In the genomic region with DNA sequence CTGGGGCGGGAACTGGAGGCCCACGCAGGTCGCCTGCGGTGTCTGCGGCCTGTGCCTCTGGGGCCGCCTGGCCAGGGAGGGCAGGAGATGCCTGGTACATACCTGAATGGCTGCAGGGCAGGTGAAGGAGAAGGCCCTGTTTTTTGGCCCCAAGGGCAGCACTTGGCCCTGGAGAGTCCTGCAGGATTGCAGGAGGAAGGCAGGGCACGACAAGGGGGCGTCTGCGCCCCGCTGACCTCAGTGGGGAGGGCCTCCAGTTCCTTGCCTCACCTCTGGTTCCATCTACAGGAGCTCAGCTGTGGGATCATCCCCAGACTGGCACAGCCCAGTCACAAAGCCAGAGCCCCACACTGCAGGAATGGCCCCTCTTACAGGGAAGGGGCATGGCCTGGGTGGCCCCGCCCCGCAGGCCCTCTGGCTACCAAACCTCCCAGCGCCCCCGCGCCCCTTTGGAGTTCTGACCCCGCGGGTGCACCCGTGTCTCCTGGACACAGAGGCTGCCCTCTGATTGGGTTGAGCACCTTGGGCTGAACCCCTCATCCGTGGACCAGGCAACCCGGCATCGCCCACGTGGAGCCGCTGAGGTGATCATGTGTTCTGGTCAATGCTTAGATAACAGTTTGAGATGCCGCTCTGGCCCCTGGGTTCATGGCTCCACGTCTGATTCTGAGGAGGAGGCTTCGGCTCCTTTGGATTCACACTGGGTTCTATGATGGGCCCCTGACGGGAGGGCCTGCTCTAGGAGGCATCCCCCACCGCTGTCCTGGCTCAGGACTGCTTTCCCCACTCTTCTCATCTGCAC, we compare ENCODE assay signal across 1 cellular context.
TF ChIP-seq lines count a peak whose summit lies in the region.

No MANE protein-coding gene starts in this region.

TF ChIP-seq in GM23338, 12 proteins besides CTCF, POLR2A, EP300 and RAD21 (continued from another document):
- TF ChIP-seq, protein P1, sequence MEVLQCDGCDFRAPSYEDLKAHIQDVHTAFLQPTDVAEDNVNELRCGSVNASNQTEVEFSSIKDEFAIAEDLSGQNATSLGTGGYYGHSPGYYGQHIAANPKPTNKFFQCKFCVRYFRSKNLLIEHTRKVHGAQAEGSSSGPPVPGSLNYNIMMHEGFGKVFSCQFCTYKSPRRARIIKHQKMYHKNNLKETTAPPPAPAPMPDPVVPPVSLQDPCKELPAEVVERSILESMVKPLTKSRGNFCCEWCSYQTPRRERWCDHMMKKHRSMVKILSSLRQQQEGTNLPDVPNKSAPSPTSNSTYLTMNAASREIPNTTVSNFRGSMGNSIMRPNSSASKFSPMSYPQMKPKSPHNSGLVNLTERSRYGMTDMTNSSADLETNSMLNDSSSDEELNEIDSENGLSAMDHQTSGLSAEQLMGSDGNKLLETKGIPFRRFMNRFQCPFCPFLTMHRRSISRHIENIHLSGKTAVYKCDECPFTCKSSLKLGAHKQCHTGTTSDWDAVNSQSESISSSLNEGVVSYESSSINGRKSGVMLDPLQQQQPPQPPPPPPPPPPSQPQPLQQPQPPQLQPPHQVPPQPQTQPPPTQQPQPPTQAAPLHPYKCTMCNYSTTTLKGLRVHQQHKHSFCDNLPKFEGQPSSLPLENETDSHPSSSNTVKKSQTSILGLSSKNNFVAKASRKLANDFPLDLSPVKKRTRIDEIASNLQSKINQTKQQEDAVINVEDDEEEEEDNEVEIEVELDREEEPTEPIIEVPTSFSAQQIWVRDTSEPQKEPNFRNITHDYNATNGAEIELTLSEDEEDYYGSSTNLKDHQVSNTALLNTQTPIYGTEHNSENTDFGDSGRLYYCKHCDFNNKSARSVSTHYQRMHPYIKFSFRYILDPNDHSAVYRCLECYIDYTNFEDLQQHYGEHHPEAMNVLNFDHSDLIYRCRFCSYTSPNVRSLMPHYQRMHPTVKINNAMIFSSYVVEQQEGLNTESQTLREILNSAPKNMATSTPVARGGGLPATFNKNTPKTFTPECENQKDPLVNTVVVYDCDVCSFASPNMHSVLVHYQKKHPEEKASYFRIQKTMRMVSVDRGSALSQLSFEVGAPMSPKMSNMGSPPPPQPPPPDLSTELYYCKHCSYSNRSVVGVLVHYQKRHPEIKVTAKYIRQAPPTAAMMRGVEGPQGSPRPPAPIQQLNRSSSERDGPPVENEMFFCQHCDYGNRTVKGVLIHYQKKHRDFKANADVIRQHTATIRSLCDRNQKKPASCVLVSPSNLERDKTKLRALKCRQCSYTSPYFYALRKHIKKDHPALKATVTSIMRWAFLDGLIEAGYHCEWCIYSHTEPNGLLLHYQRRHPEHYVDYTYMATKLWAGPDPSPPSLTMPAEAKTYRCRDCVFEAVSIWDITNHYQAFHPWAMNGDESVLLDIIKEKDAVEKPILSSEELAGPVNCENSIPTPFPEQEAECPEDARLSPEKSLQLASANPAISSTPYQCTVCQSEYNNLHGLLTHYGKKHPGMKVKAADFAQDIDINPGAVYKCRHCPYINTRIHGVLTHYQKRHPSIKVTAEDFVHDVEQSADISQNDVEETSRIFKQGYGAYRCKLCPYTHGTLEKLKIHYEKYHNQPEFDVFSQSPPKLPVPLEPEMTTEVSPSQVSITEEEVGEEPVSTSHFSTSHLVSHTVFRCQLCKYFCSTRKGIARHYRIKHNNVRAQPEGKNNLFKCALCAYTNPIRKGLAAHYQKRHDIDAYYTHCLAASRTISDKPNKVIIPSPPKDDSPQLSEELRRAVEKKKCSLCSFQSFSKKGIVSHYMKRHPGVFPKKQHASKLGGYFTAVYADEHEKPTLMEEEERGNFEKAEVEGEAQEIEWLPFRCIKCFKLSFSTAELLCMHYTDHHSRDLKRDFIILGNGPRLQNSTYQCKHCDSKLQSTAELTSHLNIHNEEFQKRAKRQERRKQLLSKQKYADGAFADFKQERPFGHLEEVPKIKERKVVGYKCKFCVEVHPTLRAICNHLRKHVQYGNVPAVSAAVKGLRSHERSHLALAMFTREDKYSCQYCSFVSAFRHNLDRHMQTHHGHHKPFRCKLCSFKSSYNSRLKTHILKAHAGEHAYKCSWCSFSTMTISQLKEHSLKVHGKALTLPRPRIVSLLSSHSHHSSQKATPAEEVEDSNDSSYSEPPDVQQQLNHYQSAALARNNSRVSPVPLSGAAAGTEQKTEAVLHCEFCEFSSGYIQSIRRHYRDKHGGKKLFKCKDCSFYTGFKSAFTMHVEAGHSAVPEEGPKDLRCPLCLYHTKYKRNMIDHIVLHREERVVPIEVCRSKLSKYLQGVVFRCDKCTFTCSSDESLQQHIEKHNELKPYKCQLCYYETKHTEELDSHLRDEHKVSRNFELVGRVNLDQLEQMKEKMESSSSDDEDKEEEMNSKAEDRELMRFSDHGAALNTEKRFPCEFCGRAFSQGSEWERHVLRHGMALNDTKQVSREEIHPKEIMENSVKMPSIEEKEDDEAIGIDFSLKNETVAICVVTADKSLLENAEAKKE (CRISPR knock-in tag; IDR thresholded peaks at IDR 0.05), result no peak
- TF ChIP-seq EZH2phosphoT487 (IDR thresholded peaks at IDR 0.05; ENCODE audit: unreplicated experiment) (no peak), EZH2 (IDR thresholded peaks at IDR 0.05; ENCODE audit: low read depth, unreplicated experiment) (no peak), JUNB (IDR thresholded peaks at IDR 0.05; ENCODE audit: unreplicated experiment) (no peak), ZNF331 (CRISPR knock-in tag; IDR thresholded peaks at IDR 0.05; ENCODE audit: low read depth) (no peak), POLR2AphosphoS5 (IDR thresholded peaks at IDR 0.05; ENCODE audit: low read depth) (no peak)
- TF ChIP-seq, protein P2, sequence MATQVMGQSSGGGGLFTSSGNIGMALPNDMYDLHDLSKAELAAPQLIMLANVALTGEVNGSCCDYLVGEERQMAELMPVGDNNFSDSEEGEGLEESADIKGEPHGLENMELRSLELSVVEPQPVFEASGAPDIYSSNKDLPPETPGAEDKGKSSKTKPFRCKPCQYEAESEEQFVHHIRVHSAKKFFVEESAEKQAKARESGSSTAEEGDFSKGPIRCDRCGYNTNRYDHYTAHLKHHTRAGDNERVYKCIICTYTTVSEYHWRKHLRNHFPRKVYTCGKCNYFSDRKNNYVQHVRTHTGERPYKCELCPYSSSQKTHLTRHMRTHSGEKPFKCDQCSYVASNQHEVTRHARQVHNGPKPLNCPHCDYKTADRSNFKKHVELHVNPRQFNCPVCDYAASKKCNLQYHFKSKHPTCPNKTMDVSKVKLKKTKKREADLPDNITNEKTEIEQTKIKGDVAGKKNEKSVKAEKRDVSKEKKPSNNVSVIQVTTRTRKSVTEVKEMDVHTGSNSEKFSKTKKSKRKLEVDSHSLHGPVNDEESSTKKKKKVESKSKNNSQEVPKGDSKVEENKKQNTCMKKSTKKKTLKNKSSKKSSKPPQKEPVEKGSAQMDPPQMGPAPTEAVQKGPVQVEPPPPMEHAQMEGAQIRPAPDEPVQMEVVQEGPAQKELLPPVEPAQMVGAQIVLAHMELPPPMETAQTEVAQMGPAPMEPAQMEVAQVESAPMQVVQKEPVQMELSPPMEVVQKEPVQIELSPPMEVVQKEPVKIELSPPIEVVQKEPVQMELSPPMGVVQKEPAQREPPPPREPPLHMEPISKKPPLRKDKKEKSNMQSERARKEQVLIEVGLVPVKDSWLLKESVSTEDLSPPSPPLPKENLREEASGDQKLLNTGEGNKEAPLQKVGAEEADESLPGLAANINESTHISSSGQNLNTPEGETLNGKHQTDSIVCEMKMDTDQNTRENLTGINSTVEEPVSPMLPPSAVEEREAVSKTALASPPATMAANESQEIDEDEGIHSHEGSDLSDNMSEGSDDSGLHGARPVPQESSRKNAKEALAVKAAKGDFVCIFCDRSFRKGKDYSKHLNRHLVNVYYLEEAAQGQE (IDR thresholded peaks at IDR 0.05; ENCODE audit: unreplicated experiment), result no peak
TF ChIP-seq in GM23338: peak in this region for 0.
